ENCODE assay signal across 20 cellular contexts in genomic region chr12:25319233-25319984, GRCh38.
DNase-seq lines count a peak whose midpoint lies in the region; ATAC-seq and TF ChIP-seq lines count a peak whose summit lies in the region.
"Had no signal": no experiment of that assay in that cellular context is flagged by ENCODE, and none has a peak within 500 bp of the region (broad histone marks: within the 10 kb centered on the region; RNA-seq: fewer than 3 reads in every experiment).

No MANE protein-coding gene starts in this region.

- TF ChIP-seq POLR2A in lower leg skin (IDR thresholded peaks at IDR 0.05), result no peak

- ATAC-seq in activated naive CD8-positive, alpha-beta T cell treated with anti-CD3 and anti-CD28 coated beads, Interleukin-2, amount 50 U/mL, for 24 hours, result no peak
- ATAC-seq in HG02610 (IDR thresholded peaks at IDR 0.05; ENCODE audit: unreplicated experiment) (peak; percentile 15), mucosa of descending colon (no peak)
- peak; percentile 40 for ATAC-seq in stimulated activated memory B cell treated with anti-CD40 and anti-IgM and Interleukin-4, amounts not matched to agents 10 μg/mL and 1 μg/mL and 100 μg/mL, for 72 hours
- ATAC-seq: right cardiac atrium, upper lobe of right lung had no signal

- intact Hi-C loops in mucosa of descending colon (cut with DNase I, micrococcal nuclease) (no loop called here), lower leg skin (cut with DNase I; ENCODE audit: low total_unique reads) (no loop called here)

- no peaks in the 10 kb centered on the region for H3K9me3 Mint-ChIP-seq in activated naive CD8-positive, alpha-beta T cell treated with anti-CD3 and anti-CD28 coated beads, Interleukin-2, amount 50 U/mL, for 24 hours
- no peaks in the 10 kb centered on the region for H3K9me3 Mint-ChIP-seq in activated naive CD8-positive, alpha-beta T cell treated with anti-CD3 and anti-CD28 coated beads for 36 hours
- no peaks in the 10 kb centered on the region for H3K9me3 Mint-ChIP-seq in IgD-negative memory B cell
- H3K9me3 Mint-ChIP-seq in stimulated activated memory B cell treated with anti-CD40 and anti-IgM and Interleukin-4, amounts not matched to agents 10 μg/mL and 1 μg/mL and 100 μg/mL, for 72 hours, result peaks cover 3% of the 10 kb centered on the region

- no peak for DNase-seq in activated naive CD8-positive, alpha-beta T cell treated with anti-CD3 and anti-CD28 coated beads, Interleukin-2, amount 50 U/mL, for 24 hours
- no peak for DNase-seq in activated naive CD8-positive, alpha-beta T cell treated with anti-CD3 and anti-CD28 coated beads for 36 hours
- DNase-seq in mucosa of descending colon (no peak), NCI-H345 (lab: John Stamatoyannopoulos, UW) (no peak), lower leg skin (ENCODE audit: low spot score in 2 of 2) (no peak)
- DNase-seq: activated CD8-positive, alpha-beta memory T cell treated with anti-CD3 and anti-CD28 coated beads, Interleukin-2, amount 50 U/mL, for 48 hours; activated naive CD4-positive, alpha-beta T cell; cerebellar nuclear complex; DMS153; endodermal cell; NCI-H1694; NCI-H226; right cardiac atrium; stomach; upper lobe of right lung had no signal

- WGBS in lower leg skin, 2 donors, result 89 to 90% methylated on average over 7 of the region's 7 CpGs

- no peaks in the 10 kb centered on the region for H3K36me3 ChIP-seq in mucosa of descending colon (ENCODE audit: low read depth)
- H3K36me3 ChIP-seq: ascending aorta, stomach, upper lobe of right lung had no signal

- H3K9me3 ChIP-seq in mucosa of descending colon, result no peaks in the 10 kb centered on the region
- H3K9me3 ChIP-seq: ascending aorta, stomach, upper lobe of right lung had no signal

- H3K27me3 Mint-ChIP-seq in activated naive CD8-positive, alpha-beta T cell treated with anti-CD3 and anti-CD28 coated beads, Interleukin-2, amount 50 U/mL, for 24 hours, result no peaks in the 10 kb centered on the region
- H3K27me3 Mint-ChIP-seq in activated naive CD8-positive, alpha-beta T cell treated with anti-CD3 and anti-CD28 coated beads for 36 hours, result no peaks in the 10 kb centered on the region
- H3K27me3 Mint-ChIP-seq in IgD-negative memory B cell, result no peaks in the 10 kb centered on the region
- H3K27me3 Mint-ChIP-seq in stimulated activated memory B cell treated with anti-CD40 and anti-IgM and Interleukin-4, amounts not matched to agents 10 μg/mL and 1 μg/mL and 100 μg/mL, for 72 hours, result no peaks in the 10 kb centered on the region

- no peak overlapping the region for H3K4me3 Mint-ChIP-seq in activated naive CD8-positive, alpha-beta T cell treated with anti-CD3 and anti-CD28 coated beads, Interleukin-2, amount 50 U/mL, for 24 hours
- H3K4me3 Mint-ChIP-seq in activated naive CD8-positive, alpha-beta T cell treated with anti-CD3 and anti-CD28 coated beads for 36 hours, result no peak overlapping the region
- peak overlapping the region in 1 of 4 donors; percentile 74 for H3K4me3 Mint-ChIP-seq in IgD-negative memory B cell
- peak overlapping the region; percentile 28 for H3K4me3 Mint-ChIP-seq in stimulated activated memory B cell treated with anti-CD40 and anti-IgM and Interleukin-4, amounts not matched to agents 10 μg/mL and 1 μg/mL and 100 μg/mL, for 72 hours
- H3K4me3 Mint-ChIP-seq: CD14-positive monocyte, endodermal cell had no signal

- H3K36me3 Mint-ChIP-seq in activated naive CD8-positive, alpha-beta T cell treated with anti-CD3 and anti-CD28 coated beads, Interleukin-2, amount 50 U/mL, for 24 hours (ENCODE audit: low read depth), result no peaks in the 10 kb centered on the region
- H3K36me3 Mint-ChIP-seq in activated naive CD8-positive, alpha-beta T cell treated with anti-CD3 and anti-CD28 coated beads for 36 hours, result no peaks in the 10 kb centered on the region
- H3K36me3 Mint-ChIP-seq in IgD-negative memory B cell, result peaks cover 3% of the 10 kb centered on the region
- no peaks in the 10 kb centered on the region for H3K36me3 Mint-ChIP-seq in stimulated activated memory B cell treated with anti-CD40 and anti-IgM and Interleukin-4, amounts not matched to agents 10 μg/mL and 1 μg/mL and 100 μg/mL, for 72 hours
- H3K36me3 Mint-ChIP-seq: CD14-positive monocyte had no signal

- peak overlapping the region; percentile 65 for H3K27ac Mint-ChIP-seq in activated naive CD8-positive, alpha-beta T cell treated with anti-CD3 and anti-CD28 coated beads, Interleukin-2, amount 50 U/mL, for 24 hours
- no peak overlapping the region for H3K27ac Mint-ChIP-seq in activated naive CD8-positive, alpha-beta T cell treated with anti-CD3 and anti-CD28 coated beads for 36 hours
- H3K27ac Mint-ChIP-seq in IgD-negative memory B cell, result peak overlapping the region in 2 of 3 donors; percentile 36 to 93
- peak overlapping the region; percentile 82 for H3K27ac Mint-ChIP-seq in stimulated activated memory B cell treated with anti-CD40 and anti-IgM and Interleukin-4, amounts not matched to agents 10 μg/mL and 1 μg/mL and 100 μg/mL, for 72 hours
- H3K27ac Mint-ChIP-seq: CD14-positive monocyte, endodermal cell had no signal

- no peak overlapping the region for H3K4me3 ChIP-seq in mucosa of descending colon
- no peak overlapping the region for H3K4me3 ChIP-seq in lower leg skin (ENCODE audit: low read depth, poor library complexity, severe bottlenecking)
- H3K4me3 ChIP-seq: ascending aorta, stomach, upper lobe of right lung had no signal

- no peaks in the 10 kb centered on the region for H3K4me1 ChIP-seq in mucosa of descending colon (ENCODE audit: low read depth)
- H3K4me1 ChIP-seq: ascending aorta, stomach, upper lobe of right lung had no signal

- no peak for TF ChIP-seq CTCF in mucosa of descending colon (IDR thresholded peaks at IDR 0.05)
- TF ChIP-seq CTCF in lower leg skin (IDR thresholded peaks at IDR 0.05), result no peak

- peaks cover 51% of the 10 kb centered on the region for H3K4me1 Mint-ChIP-seq in activated naive CD8-positive, alpha-beta T cell treated with anti-CD3 and anti-CD28 coated beads, Interleukin-2, amount 50 U/mL, for 24 hours
- peaks cover 51% of the 10 kb centered on the region for H3K4me1 Mint-ChIP-seq in activated naive CD8-positive, alpha-beta T cell treated with anti-CD3 and anti-CD28 coated beads for 36 hours
- H3K4me1 Mint-ChIP-seq in IgD-negative memory B cell, result peaks cover 42 to 53% (median 50%) of the 10 kb centered on the region in 3 donors
- H3K4me1 Mint-ChIP-seq in stimulated activated memory B cell treated with anti-CD40 and anti-IgM and Interleukin-4, amounts not matched to agents 10 μg/mL and 1 μg/mL and 100 μg/mL, for 72 hours, result peaks cover 68% of the 10 kb centered on the region

Comparison
In these comparisons a context has a peak if more than half of its experiments do, and no peak if none do; other contexts are left out.
1. ATAC-seq: peak in HG02610 (single experiment) and stimulated activated memory B cell treated with anti-CD40 and anti-IgM and Interleukin-4, amounts not matched to agents 10 μg/mL and 1 μg/mL and 100 μg/mL, for 72 hours (single experiment); none in activated naive CD8-positive, alpha-beta T cell treated with anti-CD3 and anti-CD28 coated beads, Interleukin-2, amount 50 U/mL, for 24 hours (single experiment) and mucosa of descending colon (single experiment).